10 cellular contexts compared by ENCODE assay signal in the genomic region with DNA sequence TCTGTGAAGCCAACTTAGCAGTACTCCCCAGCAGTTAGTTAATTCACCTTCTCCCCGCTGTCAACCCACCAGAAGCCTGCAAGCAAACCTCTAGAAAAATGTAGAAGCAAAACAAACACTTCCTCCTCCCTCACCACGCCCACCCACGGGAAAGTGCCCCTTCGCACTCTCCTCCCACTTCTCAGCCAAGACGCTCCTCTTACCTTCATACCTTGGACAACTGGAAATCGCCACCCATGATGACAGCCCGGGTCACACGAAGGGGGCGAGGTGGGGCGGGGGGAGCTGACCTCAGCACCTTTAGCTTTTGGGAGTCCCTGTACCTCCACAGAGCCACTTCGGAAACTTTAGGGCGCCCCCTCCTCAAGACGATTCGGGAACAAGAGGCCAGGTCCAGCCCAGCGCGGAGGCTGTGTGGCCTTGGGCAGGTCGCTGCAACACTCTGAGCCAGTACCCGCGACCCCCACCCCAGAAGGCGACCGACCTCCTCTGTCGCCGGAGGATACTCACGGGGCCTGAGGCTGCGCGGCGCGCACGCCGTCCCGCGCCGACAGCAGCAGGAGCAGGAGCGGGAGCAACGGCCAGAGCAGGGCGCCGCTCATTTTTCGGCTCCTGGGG. TPM values are rescaled to one million over a fixed set of nuclear protein-coding genes. Genes with fewer than 3 reads are reported as not detected.
DNase-seq lines count a peak whose midpoint lies in the region; ATAC-seq and TF ChIP-seq lines count a peak whose summit lies in the region.
"Had no signal": no experiment of that assay in that cellular context is flagged by ENCODE, and none has a peak within 500 bp of the region (broad histone marks: within the 10 kb centered on the region; RNA-seq: fewer than 3 reads in every experiment).

No MANE protein-coding gene starts in this region.

- TF ChIP-seq CTCF in GM23338 (conservative IDR thresholded peaks at IDR 0.05; ENCODE audit: low read depth in 2 of 2) = no peak
- TF ChIP-seq CTCF in PC-9 (conservative IDR thresholded peaks at IDR 0.05) = no peak
- no peak for TF ChIP-seq CTCF in glutamatergic neuron (IDR thresholded peaks at IDR 0.05; ENCODE audit: partially characterized antibody, unreplicated experiment)
- TF ChIP-seq CTCF in prostate gland (IDR thresholded peaks at IDR 0.05) = no peak

- peak; percentile 37 for ATAC-seq in GM23338
- ATAC-seq: esophagus mucosa had no signal

- H3K27ac ChIP-seq in GM23338 (ENCODE audit: low read depth) (no peak overlapping the region), PC-9 (peak overlapping the region; percentile 48), prostate gland (peak overlapping the region; percentile 51 to 58)

- H4K20me1 ChIP-seq in GM23338 (replicated peaks; ENCODE audit: insufficient read depth) (no peaks in the 10 kb centered on the region; the same call in 1 of the 2 replicates), PC-9 (ENCODE audit: insufficient read depth) (no peaks in the 10 kb centered on the region)

- H3K4me1 Mint-ChIP-seq in GM23338 (peaks cover 5% of the 10 kb centered on the region; the same call in 2 of the 3 replicates), glutamatergic neuron (ENCODE audit: low read depth, unreplicated experiment) (no peaks in the 10 kb centered on the region)

- H3K4me3 Mint-ChIP-seq in GM23338 (peak overlapping the region; percentile 86), glutamatergic neuron (ENCODE audit: unreplicated experiment) (peak overlapping the region; percentile 81)

- H3K27me3 Mint-ChIP-seq in GM23338 (ENCODE audit: insufficient read depth, low read depth, poor library complexity) (peaks cover 23% of the 10 kb centered on the region), glutamatergic neuron (ENCODE audit: unreplicated experiment) (peaks cover 12% of the 10 kb centered on the region)

- no peak for TF ChIP-seq POLR2A in prostate gland (IDR thresholded peaks at IDR 0.05)

- POLR2A ChIA-PET in PC-9 (lab: Charles Lee; ENCODE audit: unreplicated experiment) = no interaction called here

- peak overlapping the region; percentile 97 for H2AFZ ChIP-seq in GM23338
- peak overlapping the region; percentile 83 for H2AFZ ChIP-seq in PC-9

- under 1% methylated on average over 13 of the region's 38 CpGs for WGBS in prostate gland

- H3K27me3 ChIP-seq in GM23338 (ENCODE audit: insufficient read depth) = peaks cover 10% of the 10 kb centered on the region; the same call in 1 of the 2 replicates
- no peaks in the 10 kb centered on the region for H3K27me3 ChIP-seq in PC-9 (ENCODE audit: insufficient read depth, low read depth)
- no peaks in the 10 kb centered on the region for H3K27me3 ChIP-seq in prostate gland (replicated peaks; ENCODE audit: insufficient read depth)

- no peaks in the 10 kb centered on the region for H3K9me2 ChIP-seq in GM23338 (ENCODE audit: insufficient read depth)
- H3K9me2 ChIP-seq in PC-9 (ENCODE audit: insufficient read depth) = no peaks in the 10 kb centered on the region

- CTCF ChIA-PET in PC-9 (lab: Charles Lee) = no interaction called here

- no TSS peak for BruUV-seq in PC-9 (replicated peaks; lab: Mats Ljungman, UMichigan)

- H3K27ac Mint-ChIP-seq in GM23338 = no peak overlapping the region
- H3K27ac Mint-ChIP-seq in glutamatergic neuron (ENCODE audit: unreplicated experiment) = no peak overlapping the region

- H3K9me3 ChIP-seq in PC-9 (ENCODE audit: insufficient read depth, low read depth) = no peaks in the 10 kb centered on the region
- no peaks in the 10 kb centered on the region for H3K9me3 ChIP-seq in prostate gland

- H3K36me3 ChIP-seq in GM23338 (ENCODE audit: insufficient read depth) = 0 out of 2 replicates have a peak, but pooled peaks cover 2% of the 10 kb centered on the region
- peaks cover 7% of the 10 kb centered on the region; the same call in 1 of the 2 replicates for H3K36me3 ChIP-seq in PC-9 (ENCODE audit: low read depth)
- no peaks in the 10 kb centered on the region for H3K36me3 ChIP-seq in prostate gland

- H3K4me1 ChIP-seq in GM23338 (ENCODE audit: insufficient read depth) = peaks cover 12% of the 10 kb centered on the region
- peaks cover 51% of the 10 kb centered on the region for H3K4me1 ChIP-seq in PC-9 (replicated peaks; ENCODE audit: insufficient read depth)
- no peaks in the 10 kb centered on the region for H3K4me1 ChIP-seq in prostate gland (replicated peaks)

- H3K36me3 Mint-ChIP-seq in GM23338 (ENCODE audit: low read depth) (peaks cover 33% of the 10 kb centered on the region), glutamatergic neuron (ENCODE audit: unreplicated experiment) (peaks cover 23% of the 10 kb centered on the region)

- H3K79me2 ChIP-seq in GM23338 (replicated peaks; ENCODE audit: insufficient read depth) (peaks cover 10% of the 10 kb centered on the region), PC-9 (ENCODE audit: low read depth) (peaks cover 30% of the 10 kb centered on the region)

- H3K4me3 ChIP-seq in GM23338 = peak overlapping the region; percentile 93
- peak overlapping the region; percentile 92 for H3K4me3 ChIP-seq in PC-9
- peak overlapping the region; percentile 35 to 50 for H3K4me3 ChIP-seq in prostate gland

- DNase-seq in GM23338 (ENCODE audit: low spot score) (peak; percentile 32), PC-9 (peak; percentile 57 to 74), glutamatergic neuron (no peak), prostate gland (ENCODE audit: low spot score) (peak; percentile 29), RPMI8226 (no peak), occipital lobe (lab: John Stamatoyannopoulos, UW) (no peak), KG1 (lab: John Stamatoyannopoulos, UW) (no peak), amniotic stem cell (lab: John Stamatoyannopoulos, UW) (no peak)
- DNase-seq: activated CD4-positive, CD25-positive, alpha-beta regulatory T cell had no signal

- no peaks in the 10 kb centered on the region for H3F3A ChIP-seq in GM23338 (replicated peaks; ENCODE audit: low read depth)
- peaks cover 66% of the 10 kb centered on the region for H3F3A ChIP-seq in PC-9 (ENCODE audit: insufficient read depth, low read depth)

- peak overlapping the region; percentile 98 for H3K4me2 ChIP-seq in GM23338
- peak overlapping the region; percentile 89 for H3K4me2 ChIP-seq in PC-9

- H3K9me3 Mint-ChIP-seq in GM23338 (peaks cover 31% of the 10 kb centered on the region), glutamatergic neuron (ENCODE audit: unreplicated experiment) (peaks cover 8% of the 10 kb centered on the region)

- intact Hi-C loops in PC-9 (cut with micrococcal nuclease; ENCODE audit: unreplicated experiment) = no loop called here
- intact Hi-C loops in prostate gland (cut with DNase I) = no loop called here

TF ChIP-seq in GM23338, 12 proteins besides CTCF, POLR2A, EP300 and RAD21 (continues in another document):
- TF ChIP-seq JUNB (IDR thresholded peaks at IDR 0.05; ENCODE audit: unreplicated experiment) (no peak), STAT1 (IDR thresholded peaks at IDR 0.05; ENCODE audit: unreplicated experiment) (no peak), ZNF331 (CRISPR knock-in tag; IDR thresholded peaks at IDR 0.05; ENCODE audit: low read depth) (no peak), EZH2 (IDR thresholded peaks at IDR 0.05; ENCODE audit: low read depth, unreplicated experiment) (no peak), NANOG (IDR thresholded peaks at IDR 0.05; ENCODE audit: borderline replicate concordance) (no peak), EZH2phosphoT487 (IDR thresholded peaks at IDR 0.05; ENCODE audit: unreplicated experiment) (no peak), CREB1 (CRISPR knock-in tag; IDR thresholded peaks at IDR 0.05; ENCODE audit: low read depth) (no peak)
- TF ChIP-seq, protein P1, sequence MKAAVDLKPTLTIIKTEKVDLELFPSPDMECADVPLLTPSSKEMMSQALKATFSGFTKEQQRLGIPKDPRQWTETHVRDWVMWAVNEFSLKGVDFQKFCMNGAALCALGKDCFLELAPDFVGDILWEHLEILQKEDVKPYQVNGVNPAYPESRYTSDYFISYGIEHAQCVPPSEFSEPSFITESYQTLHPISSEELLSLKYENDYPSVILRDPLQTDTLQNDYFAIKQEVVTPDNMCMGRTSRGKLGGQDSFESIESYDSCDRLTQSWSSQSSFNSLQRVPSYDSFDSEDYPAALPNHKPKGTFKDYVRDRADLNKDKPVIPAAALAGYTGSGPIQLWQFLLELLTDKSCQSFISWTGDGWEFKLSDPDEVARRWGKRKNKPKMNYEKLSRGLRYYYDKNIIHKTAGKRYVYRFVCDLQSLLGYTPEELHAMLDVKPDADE (IDR thresholded peaks at IDR 0.05) = no peak

RNA-seq across cellular contexts. Expression of gene CPAMD8, which starts 0.5 kb away (rescaled TPM):
- total RNA-seq in GM23338 (2014; rRNA removed; shearing (Covaris generic)) = 11.8 and 14.1 TPM in 2 replicates
- 4.4 and 4.6 TPM in 2 replicates for polyA plus RNA-seq in GM23338 (2016; fragmentation: Nextera tagmentation; extraction: Ambion mirVana)
- 23.7 and 25.8 TPM in 2 replicates for total RNA-seq in PC-9 (2021)
- 15.4 TPM for total RNA-seq in glutamatergic neuron (ENCODE audit: unreplicated experiment)
- 100 to 1,000 TPM; 134 to 216 TPM for total RNA-seq in prostate gland
- 7.8 TPM for total RNA-seq in occipital lobe

RNA-seq across cellular contexts. Expression of gene HAUS8, which starts 49.1 kb away (rescaled TPM):
- 10.6 and 11.1 TPM in 2 replicates for total RNA-seq in GM23338 (2014; rRNA removed; shearing (Covaris generic))
- 33.3 and 35.5 TPM in 2 replicates for polyA plus RNA-seq in GM23338 (2016; fragmentation: Nextera tagmentation; extraction: Ambion mirVana)
- total RNA-seq in PC-9 (2021) (26.5 and 30.8 TPM in 2 replicates), glutamatergic neuron (ENCODE audit: unreplicated experiment) (9.1 TPM), prostate gland (10 to 100 TPM in 1 of 2 donors, 1 to 10 TPM in 1; 6.5 to 15.3 TPM), occipital lobe (1.9 TPM)

RNA-seq across cellular contexts. Expression of gene MYO9B, which starts 49.4 kb away (rescaled TPM):
- 61.3 and 65.6 TPM in 2 replicates for total RNA-seq in GM23338 (2014; rRNA removed; shearing (Covaris generic))
- 28.7 and 29.0 TPM in 2 replicates for polyA plus RNA-seq in GM23338 (2016; fragmentation: Nextera tagmentation; extraction: Ambion mirVana)
- total RNA-seq in PC-9 (2021) (81.2 and 103 TPM in 2 replicates), glutamatergic neuron (ENCODE audit: unreplicated experiment) (237 TPM), prostate gland (100 to 1,000 TPM in 1 of 2 donors, 10 to 100 TPM in 1; 50.9 to 208 TPM), occipital lobe (24.0 TPM)

Comparison
In these comparisons a context has a peak if more than half of its experiments do, and no peak if none do; other contexts are left out.
1. DNase-seq: peak in GM23338 (single experiment), PC-9 (2 of 2) and prostate gland (single experiment); none in glutamatergic neuron (single experiment), RPMI8226 (single experiment), occipital lobe (single experiment), KG1 (single experiment) and amniotic stem cell (single experiment).
2. H3K4me3 ChIP-seq: peak in every context shown above with its lines; median percentile 93 in GM23338; 92 in PC-9; 42 in prostate gland.